9 cellular contexts compared by ENCODE assay signal in genomic region chr5:122756263-122756911, GRCh38. TPM values are rescaled to one million over a fixed set of nuclear protein-coding genes. Genes with fewer than 3 reads are reported as not detected.
DNase-seq lines count a peak whose midpoint lies in the region; ATAC-seq and TF ChIP-seq lines count a peak whose summit lies in the region.
"Had no signal": no experiment of that assay in that cellular context is flagged by ENCODE, and none has a peak within 500 bp of the region (broad histone marks: within the 10 kb centered on the region; RNA-seq: fewer than 3 reads in every experiment).

No MANE protein-coding gene starts in this region.

- WGBS in heart left ventricle, 4 donors = 57 to 63% (median 61%) methylated on average over 2 of the region's 2 CpGs

- H3K27ac ChIP-seq in heart left ventricle = peak overlapping the region in 2 of 12 donors; percentile 25 to 87
- H3K27ac ChIP-seq: neutrophil had no signal

- TF ChIP-seq POLR2A in heart left ventricle (IDR thresholded peaks at IDR 0.05) = no peak

- intact Hi-C loops in heart left ventricle (cut with DNase I) = no loop called here

- no peak for TF ChIP-seq CTCF in heart left ventricle (IDR thresholded peaks at IDR 0.05)

- H3K4me3 ChIP-seq in heart left ventricle (no peak overlapping the region), H7 (ENCODE audit: insufficient read depth, low read depth, low read length) (no peak overlapping the region)

- H3K36me3 ChIP-seq in heart left ventricle (no peaks in the 10 kb centered on the region), H7 (replicated peaks; ENCODE audit: control insufficient read depth, insufficient read depth, low read length) (no peaks in the 10 kb centered on the region)
- H3K36me3 ChIP-seq: neutrophil had no signal

- no peaks in the 10 kb centered on the region for H3K27me3 ChIP-seq in heart left ventricle
- no peaks in the 10 kb centered on the region for H3K27me3 ChIP-seq in H7 (ENCODE audit: control insufficient read depth, insufficient read depth, low read length)
- H3K27me3 ChIP-seq: neutrophil had no signal

- ATAC-seq in GM18867 (IDR thresholded peaks at IDR 0.05; ENCODE audit: unreplicated experiment) = peak; percentile 82
- peak; percentile 89 for ATAC-seq in HG02852 (IDR thresholded peaks at IDR 0.05; ENCODE audit: unreplicated experiment)
- peak in 3 of 4 donors; percentile 71 to 80 (median 77) for ATAC-seq in heart left ventricle

- H3K9me3 ChIP-seq in heart left ventricle = no peaks in the 10 kb centered on the region
- H3K9me3 ChIP-seq: neutrophil had no signal

- DNase-seq in RPMI7951 (ENCODE audit: low read depth) (peak; percentile 54), heart left ventricle (no peak), SHP77 (lab: John Stamatoyannopoulos, UW) (no peak), NCI-H510A treated with DMSO at 0.1 percent for 48 hours (lab: John Stamatoyannopoulos, UW) (no peak), H7 (no peak)
- no peak for DNase-seq in effector CD8-positive, alpha-beta T cell (lab: John Stamatoyannopoulos, UW)

- peaks cover 0 to 21% (median 0%) of the 10 kb centered on the region in 12 donors for H3K4me1 ChIP-seq in heart left ventricle

RNA-seq across cellular contexts. Expression of gene SNX2, which starts 18.5 kb away (rescaled TPM):
- 68.2 and 69.0 TPM in 2 replicates for total RNA-seq in RPMI7951 (2014; rRNA removed; shearing (Covaris generic))
- total RNA-seq in heart left ventricle = 10 to 100 TPM; 21.5 to 67.3 (median 35.7) TPM
- polyA plus RNA-seq in heart left ventricle = 10 to 100 TPM; 16.2 to 33.2 TPM
- 68.2 and 79.3 TPM in 2 replicates for total RNA-seq in H7 (2014; rRNA removed; shearing (Covaris generic))
